ENCODE assay signal across 30 cellular contexts in genomic region chr2:159564081-159564480, GRCh38. TPM values are rescaled to one million over a fixed set of nuclear protein-coding genes. Genes with fewer than 3 reads are reported as not detected.
DNase-seq lines count a peak whose midpoint lies in the region; ATAC-seq, FAIRE-seq and TF ChIP-seq lines count a peak whose summit lies in the region.
"Had no signal": no experiment of that assay in that cellular context is flagged by ENCODE, and none has a peak within 500 bp of the region (broad histone marks: within the 10 kb centered on the region; RNA-seq: fewer than 3 reads in every experiment).

No MANE protein-coding gene starts in this region.

- H3K27me3 ChIP-seq in osteoblast (ENCODE audit: insufficient read depth, low read length) (no peaks in the 10 kb centered on the region), esophagus squamous epithelium (no peaks in the 10 kb centered on the region), lower lobe of right lung (ENCODE audit: low read depth) (no peaks in the 10 kb centered on the region)
- H3K27me3 ChIP-seq: Peyer's patch, suprapubic skin, upper lobe of right lung had no signal

- no peak for ATAC-seq in lower lobe of right lung
- ATAC-seq: activated CD8-positive, alpha-beta T cell treated with anti-CD3 and anti-CD28 coated beads, Interleukin-2, amount 10 ng/mL, durations not matched to agents 7 days and 5 days; effector memory CD8-positive, alpha-beta T cell; left ventricle myocardium superior; naive thymus-derived CD8-positive, alpha-beta T cell; upper lobe of right lung had no signal

- H3K36me3 Mint-ChIP-seq in activated T-cell treated with anti-CD3 and anti-CD28 coated beads, Interleukin-2, amount 50 U/mL, for 24 hours (ENCODE audit: low read depth), result no peaks in the 10 kb centered on the region

- peaks cover 7% of the 10 kb centered on the region for H3K4me1 ChIP-seq in osteoblast (ENCODE audit: insufficient read depth, low read length)
- H3K4me1 ChIP-seq in esophagus squamous epithelium, result no peaks in the 10 kb centered on the region
- H3K4me1 ChIP-seq in lower lobe of right lung, result no peaks in the 10 kb centered on the region
- H3K4me1 ChIP-seq: Peyer's patch, suprapubic skin, upper lobe of right lung had no signal

- no peak overlapping the region for H2AFZ ChIP-seq in osteoblast (ENCODE audit: low read length)

- no peaks in the 10 kb centered on the region for H4K20me1 ChIP-seq in osteoblast (ENCODE audit: insufficient read depth, low read length)

- no peak overlapping the region for H3K4me2 ChIP-seq in osteoblast (ENCODE audit: insufficient read depth, low read length)

- no peak for TF ChIP-seq CTCF in D721Med (IDR thresholded peaks at IDR 0.05; ENCODE audit: insufficient read depth, missing control alignments)
- TF ChIP-seq CTCF in osteoblast (IDR thresholded peaks at IDR 0.05; ENCODE audit: extremely low read depth, low read depth, low read length), result no peak
- TF ChIP-seq CTCF in esophagus squamous epithelium (IDR thresholded peaks at IDR 0.05), result no peak
- no peak for TF ChIP-seq CTCF in lower lobe of right lung (IDR thresholded peaks at IDR 0.05)

- H3K36me3 ChIP-seq in osteoblast (ENCODE audit: insufficient read depth, low read length) (no peaks in the 10 kb centered on the region), esophagus squamous epithelium (peaks cover 0 to 8% (median 0%) of the 10 kb centered on the region in 3 donors), lower lobe of right lung (no peaks in the 10 kb centered on the region)
- H3K36me3 ChIP-seq: HAP-1, Peyer's patch, suprapubic skin, upper lobe of right lung had no signal

- H3K27me3 Mint-ChIP-seq in activated T-cell treated with anti-CD3 and anti-CD28 coated beads, Interleukin-2, amount 50 U/mL, for 24 hours, result no peaks in the 10 kb centered on the region
- H3K27me3 Mint-ChIP-seq: activated naive CD4-positive, alpha-beta T cell treated with anti-CD3 and anti-CD28 coated beads, Interleukin-2, amount 50 U/mL, for 24 hours; CD4-positive, CD25-positive, alpha-beta regulatory T cell; effector memory CD8-positive, alpha-beta T cell; naive thymus-derived CD8-positive, alpha-beta T cell had no signal

- no peaks in the 10 kb centered on the region for H3K9me3 Mint-ChIP-seq in activated T-cell treated with anti-CD3 and anti-CD28 coated beads, Interleukin-2, amount 50 U/mL, for 24 hours
- H3K9me3 Mint-ChIP-seq: activated naive CD4-positive, alpha-beta T cell treated with anti-CD3 and anti-CD28 coated beads, Interleukin-2, amount 50 U/mL, for 24 hours; effector memory CD8-positive, alpha-beta T cell; naive thymus-derived CD8-positive, alpha-beta T cell had no signal

- H3K9me3 ChIP-seq in osteoblast (ENCODE audit: low read depth, low read length) (no peaks in the 10 kb centered on the region), esophagus squamous epithelium (no peaks in the 10 kb centered on the region), lower lobe of right lung (no peaks in the 10 kb centered on the region)
- H3K9me3 ChIP-seq: Peyer's patch, suprapubic skin, upper lobe of right lung had no signal

- intact Hi-C loops in esophagus squamous epithelium (cut with DNase I), result no loop called here
- intact Hi-C loops in lower lobe of right lung (cut with DNase I), result no loop called here

- no peaks in the 10 kb centered on the region for H3K79me2 ChIP-seq in osteoblast (ENCODE audit: insufficient read depth, low read length)

- H3K4me3 ChIP-seq in osteoblast (ENCODE audit: insufficient read depth, low read length) (no peak overlapping the region), esophagus squamous epithelium (no peak overlapping the region), lower lobe of right lung (no peak overlapping the region)
- H3K4me3 ChIP-seq: HAP-1, Peyer's patch, suprapubic skin, upper lobe of right lung had no signal

- no peaks in the 10 kb centered on the region for H3K4me1 Mint-ChIP-seq in activated T-cell treated with anti-CD3 and anti-CD28 coated beads, Interleukin-2, amount 50 U/mL, for 24 hours (ENCODE audit: low read depth)
- H3K4me1 Mint-ChIP-seq: activated naive CD4-positive, alpha-beta T cell treated with anti-CD3 and anti-CD28 coated beads, Interleukin-2, amount 50 U/mL, for 24 hours; CD4-positive, CD25-positive, alpha-beta regulatory T cell; naive thymus-derived CD8-positive, alpha-beta T cell had no signal

- no peak overlapping the region for H3K27ac Mint-ChIP-seq in activated T-cell treated with anti-CD3 and anti-CD28 coated beads, Interleukin-2, amount 50 U/mL, for 24 hours
- H3K27ac Mint-ChIP-seq: activated CD8-positive, alpha-beta T cell treated with anti-CD3 and anti-CD28 coated beads, Interleukin-2, amount 10 ng/mL, durations not matched to agents 7 days and 5 days; activated naive CD4-positive, alpha-beta T cell treated with anti-CD3 and anti-CD28 coated beads, Interleukin-2, amount 50 U/mL, for 24 hours; effector memory CD8-positive, alpha-beta T cell; naive thymus-derived CD8-positive, alpha-beta T cell had no signal

- H3K27ac ChIP-seq in osteoblast (ENCODE audit: low read depth, low read length), result no peak overlapping the region
- H3K27ac ChIP-seq in esophagus squamous epithelium, result no peak overlapping the region
- no peak overlapping the region for H3K27ac ChIP-seq in lower lobe of right lung
- H3K27ac ChIP-seq: Peyer's patch, suprapubic skin, upper lobe of right lung, VCaP had no signal

- FAIRE-seq in D721Med (lab: Jason Lieb, UNC), result peak; percentile 51

- DNase-seq in D721Med (ENCODE audit: insufficient read length, low spot score), result no peak
- DNase-seq in NCI-H226, result peak; percentile 14
- peak; percentile 44 for DNase-seq in fibroblast of peridontal ligament (ENCODE audit: extremely low read depth)
- DNase-seq in osteoblast (ENCODE audit: insufficient read length, low spot score, missing footprints), result peak; percentile 14
- DNase-seq in activated T-cell treated with anti-CD3 and anti-CD28 coated beads, Interleukin-2, amount 50 U/mL, for 24 hours, result no peak
- DNase-seq in esophagus squamous epithelium (lab: John Stamatoyannopoulos, UW), result no peak
- DNase-seq in lower lobe of right lung, result no peak
- no peak for DNase-seq in retina
- DNase-seq: activated CD4-positive, alpha-beta T cell treated with anti-CD3 and anti-CD28 coated beads for 4 hours; activated CD8-positive, alpha-beta T cell treated with anti-CD3 and anti-CD28 coated beads, Interleukin-2, amount 10 ng/mL, durations not matched to agents 7 days and 5 days; AML-193; Calu3; CD4-positive, CD25-positive, alpha-beta regulatory T cell; DND-41; effector memory CD8-positive, alpha-beta T cell; kidney; left ventricle myocardium superior; naive thymus-derived CD8-positive, alpha-beta T cell; NCI-H146; NCI-H82; Peyer's patch; SHP77 treated with DMSO at 0.1 percent for 48 hours; stimulated activated naive CD4-positive, alpha-beta T cell; SW 1271; T-helper 9 cell; upper lobe of right lung had no signal

- no peak overlapping the region for H3K4me3 Mint-ChIP-seq in activated T-cell treated with anti-CD3 and anti-CD28 coated beads, Interleukin-2, amount 50 U/mL, for 24 hours
- H3K4me3 Mint-ChIP-seq: activated CD8-positive, alpha-beta T cell treated with anti-CD3 and anti-CD28 coated beads, Interleukin-2, amount 10 ng/mL, durations not matched to agents 7 days and 5 days; activated naive CD4-positive, alpha-beta T cell treated with anti-CD3 and anti-CD28 coated beads, Interleukin-2, amount 50 U/mL, for 24 hours; CD4-positive, CD25-positive, alpha-beta regulatory T cell; effector memory CD8-positive, alpha-beta T cell; naive thymus-derived CD8-positive, alpha-beta T cell had no signal

- no peak for TF ChIP-seq POLR2A in esophagus squamous epithelium (IDR thresholded peaks at IDR 0.05)

RNA-seq across cellular contexts. Expression of gene BAZ2B, which starts 52.3 kb away (rescaled TPM):
- total RNA-seq in osteoblast (59.4 and 62.8 TPM in 2 replicates), esophagus squamous epithelium (10 to 100 TPM; 41.6 to 94.6 (median 54.1) TPM), lower lobe of right lung (97.4 TPM)

Comparison
In these comparisons a context has a peak if more than half of its experiments do, and no peak if none do; other contexts are left out.
1. DNase-seq: peak in NCI-H226 (single experiment), fibroblast of peridontal ligament (single experiment) and osteoblast (single experiment); none in D721Med (single experiment), activated T-cell treated with anti-CD3 and anti-CD28 coated beads, Interleukin-2, amount 50 U/mL, for 24 hours (single experiment), esophagus squamous epithelium (single experiment), lower lobe of right lung (single experiment) and retina (single experiment).